8 cellular contexts compared by ENCODE assay signal in the genomic region with DNA sequence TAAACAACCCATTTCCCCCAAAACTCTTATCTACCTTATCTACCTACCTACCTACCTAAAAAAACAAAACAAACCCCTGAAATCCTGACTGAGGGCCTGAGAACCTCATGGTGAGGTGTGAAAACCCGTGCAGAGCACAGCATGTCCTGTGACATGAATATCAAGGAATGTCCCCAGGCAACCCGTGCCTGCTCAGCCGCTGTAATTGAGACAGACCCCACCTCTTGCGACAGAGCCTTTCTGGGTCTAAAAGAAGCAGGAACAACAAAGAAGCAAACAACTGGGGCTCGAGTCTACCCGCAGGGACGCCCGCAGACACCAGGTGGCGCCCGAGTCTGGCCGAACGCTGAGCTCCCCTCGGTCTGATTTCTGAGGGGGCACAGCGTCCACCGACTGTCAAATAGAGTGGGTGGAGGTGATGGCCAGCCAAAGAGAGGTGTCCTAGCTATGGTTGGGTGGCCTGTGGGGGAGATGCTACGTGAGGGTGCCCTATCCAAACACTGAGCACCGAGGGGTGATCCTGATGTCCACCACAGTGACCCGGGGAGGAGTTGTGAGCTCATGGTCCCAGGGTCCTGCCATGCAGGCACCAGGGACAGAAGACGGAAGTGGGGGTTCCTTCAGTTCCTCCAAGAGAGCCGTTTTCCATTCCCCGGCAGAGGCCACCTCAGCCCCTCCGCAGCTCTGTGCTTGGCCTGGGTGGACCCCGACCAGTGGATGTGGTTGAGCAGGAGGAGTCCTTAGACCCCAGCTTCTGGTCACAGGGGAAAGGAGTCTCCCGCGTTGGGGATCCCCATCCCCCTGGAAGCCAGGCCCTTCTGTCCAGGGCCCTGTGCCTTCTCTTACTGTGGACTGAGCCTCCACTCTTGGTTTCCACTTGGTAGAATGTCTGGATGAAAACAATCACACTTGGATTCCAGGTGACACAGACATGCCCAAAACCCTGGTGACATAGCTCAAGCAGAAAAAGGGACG.
A peak's percentile ranks its signal among the peaks of the same experiment; 100 is the strongest.
DNase-seq lines count a peak whose midpoint lies in the region; ATAC-seq and TF ChIP-seq lines count a peak whose summit lies in the region.

No MANE protein-coding gene starts in this region.

- H3K4me3 ChIP-seq in GM12864 (ENCODE audit: low read depth, low read length) = no peak overlapping the region

- TF ChIP-seq CTCF in GM12864 (IDR thresholded peaks at IDR 0.05; ENCODE audit: low read depth, low read length, missing control alignments) (peak; percentile 96), nephron (IDR thresholded peaks at IDR 0.05; ENCODE audit: unreplicated experiment in 3 of 3) (peak; percentile 92 to 98 (median 93))

- H3K9me3 Mint-ChIP-seq in activated T-cell treated with anti-CD3 and anti-CD28 coated beads, Interleukin-2, amount 50 U/mL, for 4 hours = peaks cover 6% of the 10 kb centered on the region
- H3K9me3 Mint-ChIP-seq in nephron = peaks cover 2% of the 10 kb centered on the region
- peaks cover 0 to 2% of the 10 kb centered on the region in 2 donors for H3K9me3 Mint-ChIP-seq in stimulated activated naive B cell treated with anti-CD40 and anti-IgM and Interleukin-4, amounts not matched to agents 10 μg/mL and 1 μg/mL and 100 μg/mL, for 72 hours

- peaks cover 8% of the 10 kb centered on the region for H3K27me3 Mint-ChIP-seq in activated T-cell treated with anti-CD3 and anti-CD28 coated beads, Interleukin-2, amount 50 U/mL, for 4 hours (ENCODE audit: low read depth)
- H3K27me3 Mint-ChIP-seq in nephron (ENCODE audit: low read depth) = peaks cover 78% of the 10 kb centered on the region
- H3K27me3 Mint-ChIP-seq in stimulated activated naive B cell treated with anti-CD40 and anti-IgM and Interleukin-4, amounts not matched to agents 10 μg/mL and 1 μg/mL and 100 μg/mL, for 72 hours = peaks cover 26 to 28% of the 10 kb centered on the region in 2 donors

- ATAC-seq in activated T-cell treated with anti-CD3 and anti-CD28 coated beads, Interleukin-2, amount 50 U/mL, for 4 hours = peak; percentile 77 to 87
- ATAC-seq in stimulated activated naive B cell treated with anti-CD40 and anti-IgM and Interleukin-4, amounts not matched to agents 10 μg/mL and 1 μg/mL and 100 μg/mL, for 72 hours (replicated peaks) = peak; percentile 76 to 79
- ATAC-seq in HG03045 (IDR thresholded peaks at IDR 0.05; ENCODE audit: unreplicated experiment) = no peak

- no peak for DNase-seq in GM12864 (ENCODE audit: low read depth)
- peak; percentile 55 for DNase-seq in HT1080 (ENCODE audit: low read depth)
- peak; percentile 51 for DNase-seq in RKO (ENCODE audit: low spot score)
- peak; percentile 73 for DNase-seq in activated T-cell treated with anti-CD3 and anti-CD28 coated beads, Interleukin-2, amount 50 U/mL, for 4 hours
- peak; percentile 85 for DNase-seq in fibroblast of gingiva (ENCODE audit: low read depth)
- peak; percentile 26 for DNase-seq in stimulated activated naive B cell treated with anti-CD40 and anti-IgM and Interleukin-4, amounts not matched to agents 10 μg/mL and 1 μg/mL and 100 μg/mL, for 72 hours

- peaks cover 10% of the 10 kb centered on the region for H3K4me1 Mint-ChIP-seq in activated T-cell treated with anti-CD3 and anti-CD28 coated beads, Interleukin-2, amount 50 U/mL, for 4 hours (ENCODE audit: low read depth)
- H3K4me1 Mint-ChIP-seq in nephron = peaks cover 36% of the 10 kb centered on the region
- H3K4me1 Mint-ChIP-seq in stimulated activated naive B cell treated with anti-CD40 and anti-IgM and Interleukin-4, amounts not matched to agents 10 μg/mL and 1 μg/mL and 100 μg/mL, for 72 hours = peaks cover 3 to 13% of the 10 kb centered on the region in 2 donors

- peak overlapping the region; percentile 68 for H3K4me3 Mint-ChIP-seq in activated T-cell treated with anti-CD3 and anti-CD28 coated beads, Interleukin-2, amount 50 U/mL, for 4 hours
- H3K4me3 Mint-ChIP-seq in nephron = peak overlapping the region in 2 of 3 experiments; percentile 35 to 55
- H3K4me3 Mint-ChIP-seq in stimulated activated naive B cell treated with anti-CD40 and anti-IgM and Interleukin-4, amounts not matched to agents 10 μg/mL and 1 μg/mL and 100 μg/mL, for 72 hours = no peak overlapping the region

- peak overlapping the region in 1 of 3 experiments; percentile 39 for H3K27ac Mint-ChIP-seq in nephron
- no peak overlapping the region for H3K27ac Mint-ChIP-seq in stimulated activated naive B cell treated with anti-CD40 and anti-IgM and Interleukin-4, amounts not matched to agents 10 μg/mL and 1 μg/mL and 100 μg/mL, for 72 hours

- peaks cover 2% of the 10 kb centered on the region for H3K36me3 Mint-ChIP-seq in activated T-cell treated with anti-CD3 and anti-CD28 coated beads, Interleukin-2, amount 50 U/mL, for 4 hours (ENCODE audit: insufficient read depth)
- peaks cover 3% of the 10 kb centered on the region for H3K36me3 Mint-ChIP-seq in nephron (ENCODE audit: low read depth)
- H3K36me3 Mint-ChIP-seq in stimulated activated naive B cell treated with anti-CD40 and anti-IgM and Interleukin-4, amounts not matched to agents 10 μg/mL and 1 μg/mL and 100 μg/mL, for 72 hours = no peaks in the 10 kb centered on the region

Comparison
In these comparisons a context has a peak if more than half of its experiments do, and no peak if none do; other contexts are left out.
1. H3K4me3 Mint-ChIP-seq: peak in activated T-cell treated with anti-CD3 and anti-CD28 coated beads, Interleukin-2, amount 50 U/mL, for 4 hours (single experiment) and nephron (2 of 3); none in stimulated activated naive B cell treated with anti-CD40 and anti-IgM and Interleukin-4, amounts not matched to agents 10 μg/mL and 1 μg/mL and 100 μg/mL, for 72 hours (0 of 2).